ENCODE assay signal across 11 cellular contexts in genomic region chr16:68065716-68066305, GRCh38. TPM values are rescaled to one million over a fixed set of nuclear protein-coding genes. Genes with fewer than 3 reads are reported as not detected.
DNase-seq lines count a peak whose midpoint lies in the region; ATAC-seq lines count a peak whose summit lies in the region.
"Had no signal": no experiment of that assay in that cellular context is flagged by ENCODE, and none has a peak within 500 bp of the region (broad histone marks: within the 10 kb centered on the region; RNA-seq: fewer than 3 reads in every experiment).

No MANE protein-coding gene starts in this region.

- no peak overlapping the region for H3K9ac ChIP-seq in trophoblast cell (ENCODE audit: low read length)

- POLR2A ChIA-PET in CD8-positive, alpha-beta memory T cell (lab: Charles Lee) = interaction anchor here (0.6 kb wide), 1 partner anchor 85 kb away, joined by 7 read pairs; no protein-coding TSS in a partner anchor

- H4K8ac ChIP-seq in trophoblast cell (ENCODE audit: low read depth, low read length) = no peak overlapping the region

- H3K4me1 ChIP-seq in CD8-positive, alpha-beta memory T cell (ENCODE audit: insufficient read depth, low read length) = peaks cover 84% of the 10 kb centered on the region
- no peaks in the 10 kb centered on the region for H3K4me1 ChIP-seq in trophoblast cell (ENCODE audit: control insufficient read depth in 1 of 2, insufficient read depth in 2 of 2, low read length in 2 of 2)

- no peak overlapping the region for H2AK5ac ChIP-seq in trophoblast cell (ENCODE audit: low read length)

- H2AFZ ChIP-seq in trophoblast cell (ENCODE audit: insufficient read depth, low read length, poor library complexity) = no peak overlapping the region

- no peak overlapping the region for H3K4me3 ChIP-seq in CD8-positive, alpha-beta memory T cell (ENCODE audit: low read length)
- H3K4me3 ChIP-seq in trophoblast cell (ENCODE audit: low read depth, low read length) = no peak overlapping the region

- no peaks in the 10 kb centered on the region for H3K9me3 ChIP-seq in CD8-positive, alpha-beta memory T cell (ENCODE audit: low read length)
- H3K9me3 ChIP-seq in T-helper 17 cell (ENCODE audit: control insufficient read depth, low read length, poor library complexity, severe bottlenecking) = no peaks in the 10 kb centered on the region
- H3K9me3 ChIP-seq in trophoblast cell (ENCODE audit: insufficient read depth, low read depth, low read length) = no peaks in the 10 kb centered on the region

- H3K27me3 Mint-ChIP-seq in CD8-positive, alpha-beta memory T cell = no peaks in the 10 kb centered on the region
- no peaks in the 10 kb centered on the region for H3K27me3 Mint-ChIP-seq in T-helper 17 cell

- no CpG with 5 or more reads among the region's 6 CpGs for WGBS in trophoblast cell (ENCODE audit: extremely low coverage, insufficient coverage, insufficient read length)

- no peaks in the 10 kb centered on the region for H3K36me3 ChIP-seq in CD8-positive, alpha-beta memory T cell (ENCODE audit: insufficient read depth, low read length)
- H3K36me3 ChIP-seq in trophoblast cell (ENCODE audit: control insufficient read depth in 1 of 2, insufficient read depth in 2 of 2, low read length in 2 of 2) = peaks cover 10 to 23% of the 10 kb centered on the region in 2 experiments

- H3K4me2 ChIP-seq in trophoblast cell (ENCODE audit: low read length) = no peak overlapping the region

- no peak overlapping the region for H2BK5ac ChIP-seq in trophoblast cell (ENCODE audit: low read depth, low read length, poor library complexity)

- H3K18ac ChIP-seq in trophoblast cell (ENCODE audit: low read length) = no peak overlapping the region

- H3K27me3 ChIP-seq in CD8-positive, alpha-beta memory T cell (ENCODE audit: insufficient read depth, low read length, poor library complexity, severe bottlenecking) = no peaks in the 10 kb centered on the region
- no peaks in the 10 kb centered on the region for H3K27me3 ChIP-seq in trophoblast cell (ENCODE audit: insufficient read depth, low read length)

- peak overlapping the region; percentile 29 to 93 (median 68) for H3K27ac Mint-ChIP-seq in CD8-positive, alpha-beta memory T cell
- peak overlapping the region; percentile 74 for H3K27ac Mint-ChIP-seq in T-helper 17 cell

- H3K4me1 Mint-ChIP-seq in CD8-positive, alpha-beta memory T cell = peaks cover 80 to 92% (median 91%) of the 10 kb centered on the region in 3 donors
- peaks cover 46% of the 10 kb centered on the region for H3K4me1 Mint-ChIP-seq in T-helper 17 cell

- DNase-seq in CD8-positive, alpha-beta memory T cell = no peak
- DNase-seq in T-helper 17 cell = no peak
- peak; percentile 62 for DNase-seq in fibroblast of the conjunctiva (ENCODE audit: low read depth)
- DNase-seq in trophoblast cell = peak; percentile 71 to 83
- DNase-seq in substantia nigra (lab: John Stamatoyannopoulos, UW) = no peak
- no peak for DNase-seq in ecto neural progenitor cell (ENCODE audit: low spot score)
- DNase-seq in NCI-H2196 treated with DMSO at 0.1 percent for 48 hours (lab: John Stamatoyannopoulos, UW; ENCODE audit: unreplicated experiment) = no peak
- DNase-seq: GF-D8, MM.1S had no signal

- no peak overlapping the region for H2BK12ac ChIP-seq in trophoblast cell (ENCODE audit: low read length)

- H3K36me3 Mint-ChIP-seq in CD8-positive, alpha-beta memory T cell = peaks cover 0 to 17% (median 4%) of the 10 kb centered on the region in 3 donors
- H3K36me3 Mint-ChIP-seq in T-helper 17 cell (ENCODE audit: low read depth) = peaks cover 2% of the 10 kb centered on the region

- CTCF ChIA-PET in CD8-positive, alpha-beta memory T cell (lab: Charles Lee) = interaction anchor here (0.7 to 9.9 kb wide), 13 partner anchors 11 to 249 kb away, joined by 3 to 91 read pairs (median 6); partner anchors contain the start of genes DDX28, DUS2, NFATC3 and NRN1L

- no peak overlapping the region for H3K4me3 Mint-ChIP-seq in CD8-positive, alpha-beta memory T cell
- no peak overlapping the region for H3K4me3 Mint-ChIP-seq in T-helper 17 cell

- H3K14ac ChIP-seq in trophoblast cell (ENCODE audit: low read length) = no peak overlapping the region

- no peak overlapping the region for H3K4ac ChIP-seq in trophoblast cell (ENCODE audit: low read depth, low read length)

- no peak overlapping the region for H3K27ac ChIP-seq in CD8-positive, alpha-beta memory T cell (ENCODE audit: low read depth, low read length)
- no peak overlapping the region for H3K27ac ChIP-seq in trophoblast cell (ENCODE audit: low read depth, low read length)
- no peak overlapping the region for H3K27ac ChIP-seq in substantia nigra (ENCODE audit: low read depth, low read length, poor library complexity, severe bottlenecking)

- H2BK120ac ChIP-seq in trophoblast cell (ENCODE audit: insufficient read depth, low read length, poor library complexity) = no peak overlapping the region

- H3K79me1 ChIP-seq in trophoblast cell (ENCODE audit: low read length) = no peaks in the 10 kb centered on the region

- no peak for ATAC-seq in T-helper 17 cell
- no peak for ATAC-seq in GM21381 (IDR thresholded peaks at IDR 0.05; ENCODE audit: unreplicated experiment)

- no peaks in the 10 kb centered on the region for H3K79me2 ChIP-seq in trophoblast cell (ENCODE audit: control insufficient read depth, insufficient read depth, low read length, poor library complexity)

- H3K9me3 Mint-ChIP-seq in CD8-positive, alpha-beta memory T cell = no peaks in the 10 kb centered on the region

- no peak overlapping the region for H3K23ac ChIP-seq in trophoblast cell (ENCODE audit: low read length)

- H4K91ac ChIP-seq in trophoblast cell (ENCODE audit: low read depth, low read length) = no peak overlapping the region

- H4K12ac ChIP-seq in trophoblast cell (ENCODE audit: low read depth, low read length) = no peak overlapping the region

RNA-seq across cellular contexts. Expression of gene NFATC3, which starts 19.4 kb away (rescaled TPM):
- 10 to 100 TPM; 91.1 to 95.9 TPM for total RNA-seq in CD8-positive, alpha-beta memory T cell
- 120 TPM for polyA plus RNA-seq in CD8-positive, alpha-beta memory T cell
- 100 to 1,000 TPM in 1 of 2 donors, 10 to 100 TPM in 1; 94.5 to 101 TPM for total RNA-seq in T-helper 17 cell
- 21.0 and 21.7 TPM in 2 replicates for polyA plus RNA-seq in trophoblast cell (2013)

RNA-seq across cellular contexts. Expression of gene DUS2, which starts 42.7 kb away (rescaled TPM):
- total RNA-seq in CD8-positive, alpha-beta memory T cell = 10 to 100 TPM; 31.3 to 32.2 TPM
- 15.3 TPM for polyA plus RNA-seq in CD8-positive, alpha-beta memory T cell
- 10 to 100 TPM; 12.0 to 12.3 TPM for total RNA-seq in T-helper 17 cell
- polyA plus RNA-seq in trophoblast cell (2013) = 7.3 and 7.7 TPM in 2 replicates

RNA-seq across cellular contexts. Expression of gene DDX28, which starts 42.8 kb away (rescaled TPM):
- total RNA-seq in CD8-positive, alpha-beta memory T cell = 10 to 100 TPM; 28.3 to 29.2 TPM
- polyA plus RNA-seq in CD8-positive, alpha-beta memory T cell = 31.5 TPM
- total RNA-seq in T-helper 17 cell = 10 to 100 TPM; 13.2 to 14.8 TPM
- 6.3 and 6.5 TPM in 2 replicates for polyA plus RNA-seq in trophoblast cell (2013)

RNA-seq across cellular contexts. Expression of gene DPEP2NB, which starts 50.1 kb away (rescaled TPM):
- not detected for total RNA-seq in CD8-positive, alpha-beta memory T cell
- polyA plus RNA-seq in CD8-positive, alpha-beta memory T cell = not detected
- total RNA-seq in T-helper 17 cell = not detected
- 0.40 and 0.72 TPM in 2 replicates for polyA plus RNA-seq in trophoblast cell (2013)
- total RNA-seq: OCI-LY7 had no signal

Comparison
In these comparisons a context has a peak if more than half of its experiments do, and no peak if none do; other contexts are left out.
1. DNase-seq: peak in fibroblast of the conjunctiva (single experiment) and trophoblast cell (2 of 2); none in CD8-positive, alpha-beta memory T cell (0 of 5), T-helper 17 cell (0 of 3), substantia nigra (0 of 49), ecto neural progenitor cell (single experiment) and NCI-H2196 treated with DMSO at 0.1 percent for 48 hours (single experiment).